ENCODE assay signal across 28 cellular contexts in the genomic region with DNA sequence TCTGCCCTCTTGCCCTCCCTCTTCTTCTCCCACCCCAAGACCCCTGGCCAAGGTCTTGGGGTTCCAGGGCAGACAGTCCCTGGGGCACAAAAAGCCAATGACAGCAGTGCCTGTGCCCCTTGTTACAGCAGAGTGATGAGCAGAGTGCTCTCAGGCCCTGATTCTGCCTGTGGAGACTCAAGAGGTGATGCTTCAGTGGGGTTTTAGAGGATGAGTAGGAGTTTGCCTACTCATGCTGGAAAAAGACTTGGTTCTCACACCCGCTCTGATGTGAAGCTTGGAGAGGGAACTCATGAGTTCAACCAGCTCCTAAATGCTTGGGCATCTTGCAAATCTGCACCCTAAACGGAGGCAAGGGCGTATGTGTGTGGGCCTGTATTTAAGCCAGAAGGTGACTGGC. TPM values are rescaled to one million over a fixed set of nuclear protein-coding genes. Genes with fewer than 3 reads are reported as not detected.
"Had no signal": no experiment of that assay in that cellular context is flagged by ENCODE, and none has a peak within 500 bp of the region (broad histone marks: within the 10 kb centered on the region; RNA-seq: fewer than 3 reads in every experiment).

No MANE protein-coding gene starts in this region.

- H3K36me3 Mint-ChIP-seq: immature natural killer cell; naive thymus-derived CD8-positive, alpha-beta T cell had no signal

- H3K27ac ChIP-seq: lower lobe of right lung, neutrophil, skin epidermis, suprapubic skin, thoracic aorta, tibial artery, upper lobe of right lung had no signal

- FAIRE-seq: keratinocyte, urothelium cell line had no signal

- H3K9me3 Mint-ChIP-seq: naive thymus-derived CD8-positive, alpha-beta T cell; nephron; neural crest cell; stimulated activated naive CD8-positive, alpha-beta T cell treated with anti-CD3 and anti-CD28 coated beads, Interleukin-15, Interleukin-2, amounts not matched to agents 100 ng/mL and 50 ng/mL, for 24 hours had no signal

- DNase-seq: immature natural killer cell; kidney glomerular epithelial cell; left cardiac atrium; lower lobe of right lung; mammary epithelial cell; mesenchymal stem cell; naive thymus-derived CD8-positive, alpha-beta T cell; right cardiac atrium; stimulated activated CD4-positive, alpha-beta T cell treated with anti-CD3 and anti-CD28 coated beads, Interleukin-12 subunit alpha, Interleukin-12 subunit beta, amount 100 ng/mL, for 4 hours; stimulated activated CD4-positive, alpha-beta T cell treated with anti-CD3 and anti-CD28 coated beads, Interleukin-15, amount 100 ng/mL, for 24 hours; stimulated activated CD4-positive, alpha-beta T cell treated with anti-CD3 and anti-CD28 coated beads, Interleukin-2, amount 100 ng/mL, for 24 hours; stimulated activated CD4-positive, alpha-beta T cell treated with anti-CD3 and anti-CD28 coated beads, Interleukin-4, amount 100 ng/mL, for 1 hour; stimulated activated naive CD4-positive, alpha-beta T cell; tibial artery; upper lobe of right lung had no signal

- H3K36me3 ChIP-seq: lower lobe of right lung, neutrophil, suprapubic skin, thoracic aorta, tibial artery, upper lobe of right lung had no signal

- ATAC-seq: left lobe of liver; lower lobe of right lung; naive thymus-derived CD8-positive, alpha-beta T cell; sciatic nerve; upper lobe of right lung had no signal

- H3K27me3 ChIP-seq: neutrophil had no signal

- H3K4me3 Mint-ChIP-seq: immature natural killer cell; naive thymus-derived CD8-positive, alpha-beta T cell; nephron; neural crest cell; stimulated activated naive CD8-positive, alpha-beta T cell treated with anti-CD3 and anti-CD28 coated beads, Interleukin-15, Interleukin-2, amounts not matched to agents 100 ng/mL and 50 ng/mL, for 24 hours had no signal

- H3K9me3 ChIP-seq: lower lobe of right lung, neutrophil, suprapubic skin, thoracic aorta, tibial artery, upper lobe of right lung had no signal

- H3K4me3 ChIP-seq: lower lobe of right lung, skin epidermis, suprapubic skin, thoracic aorta, tibial artery, upper lobe of right lung had no signal

- H3K27ac Mint-ChIP-seq: immature natural killer cell; nephron; progenitor cell of endocrine pancreas; stimulated activated naive CD8-positive, alpha-beta T cell treated with anti-CD3 and anti-CD28 coated beads, Interleukin-15, Interleukin-2, amounts not matched to agents 100 ng/mL and 50 ng/mL, for 24 hours had no signal

- H3K4me1 Mint-ChIP-seq: immature natural killer cell, neural crest cell had no signal

- H3K4me1 ChIP-seq: lower lobe of right lung, tibial artery, upper lobe of right lung had no signal

RNA-seq across cellular contexts. Expression of gene CAMK2B, which starts 58.2 kb away (rescaled TPM):
- total RNA-seq: naive thymus-derived CD8-positive, alpha-beta T cell; osteocyte had no signal
- polyA plus RNA-seq: immature natural killer cell; naive thymus-derived CD8-positive, alpha-beta T cell had no signal
